Comparison of ENCODE assay signal across 11 cellular contexts in genomic region chr2:19538411-19538963, GRCh38.
DNase-seq lines count a peak whose midpoint lies in the region; ATAC-seq, FAIRE-seq and TF ChIP-seq lines count a peak whose summit lies in the region.
"Had no signal": no experiment of that assay in that cellular context is flagged by ENCODE, and none has a peak within 500 bp of the region (broad histone marks: within the 10 kb centered on the region; RNA-seq: fewer than 3 reads in every experiment).

No MANE protein-coding gene starts in this region.

- ATAC-seq in GM21737 (IDR thresholded peaks at IDR 0.05; ENCODE audit: unreplicated experiment) = no peak
- no peak for ATAC-seq in GM21360 (IDR thresholded peaks at IDR 0.05; ENCODE audit: unreplicated experiment)

- no peaks in the 10 kb centered on the region for H3K4me1 ChIP-seq in kidney (ENCODE audit: control insufficient read depth in 1 of 2, insufficient read depth in 1 of 2, low read depth in 1 of 2, low read length in 2 of 2)

- no peak overlapping the region for H3K27ac ChIP-seq in kidney (ENCODE audit: low read depth in 2 of 2, low read length in 2 of 2)

- H3K9ac ChIP-seq in kidney (ENCODE audit: low read length in 2 of 2) = no peak overlapping the region

- no peak for TF ChIP-seq CTCF in kidney (IDR thresholded peaks at IDR 0.05; ENCODE audit: borderline replicate concordance, extremely low read depth, insufficient read depth)

- no peak overlapping the region for H3K4me3 ChIP-seq in kidney (ENCODE audit: low read length in 2 of 2)

- FAIRE-seq in kidney (lab: Jason Lieb, UNC) = no peak

- DNase-seq in AG20443 (ENCODE audit: low spot score) = peak; percentile 89
- DNase-seq in M059J (ENCODE audit: low read depth) = peak; percentile 96
- peak; percentile 70 for DNase-seq in dedifferentiated amniotic fluid mesenchymal stem cell (ENCODE audit: extremely low spot score)
- peak; percentile 79 for DNase-seq in mucosa of gallbladder (ENCODE audit: low spot score)
- DNase-seq in kidney = no peak
- DNase-seq in effector CD4-positive, alpha-beta T cell = no peak
- DNase-seq: cortex of kidney, MM.1S, nucleus accumbens had no signal

- no peaks in the 10 kb centered on the region for H3K9me3 ChIP-seq in kidney (ENCODE audit: control insufficient read depth in 1 of 2, low read length in 2 of 2)

- no peaks in the 10 kb centered on the region for H3K36me3 ChIP-seq in kidney (ENCODE audit: control insufficient read depth in 1 of 2, insufficient read depth in 2 of 2, low read length in 2 of 2)

- intact Hi-C loops in kidney (cut with DNase I) = no loop called here

Comparison
In these comparisons a context has a peak if more than half of its experiments do, and no peak if none do; other contexts are left out.
1. DNase-seq: peak in AG20443 (single experiment), M059J (single experiment), dedifferentiated amniotic fluid mesenchymal stem cell (single experiment) and mucosa of gallbladder (single experiment); none in kidney (single experiment) and effector CD4-positive, alpha-beta T cell (single experiment).